In genomic region chr15:82551646-82552247, GRCh38 we compare ENCODE assay signal across 2 cellular contexts.
TF ChIP-seq lines count a peak whose summit lies in the region.

No MANE protein-coding gene starts in this region.

TF ChIP-seq in GM12878, 131 proteins besides CTCF, POLR2A, EP300 and RAD21:
- peak in 1 of 2 experiments; percentile 22; a peak in 1 of 3 replicates for TF ChIP-seq EGR1 (IDR thresholded peaks at IDR 0.05; ENCODE audit: borderline replicate concordance in 1 of 2, low read depth in 2 of 2, low read length in 2 of 2)
- peak; percentile 62; the same call in 1 of the 2 replicates for TF ChIP-seq FOXM1 (IDR thresholded peaks at IDR 0.05; ENCODE audit: low read depth, low read length)
- peak; percentile 44; the same call in 1 of the 2 replicates for TF ChIP-seq NR2F1 (conservative IDR thresholded peaks at IDR 0.05)
- TF ChIP-seq BHLHE40 (IDR thresholded peaks at IDR 0.05; ENCODE audit: borderline replicate concordance in 1 of 2, low read depth in 2 of 2, low read length in 1 of 2): no peak
- no peak for TF ChIP-seq ATF3 (IDR thresholded peaks at IDR 0.05; ENCODE audit: borderline replicate concordance, extremely low read depth, low read depth, low read length)
- TF ChIP-seq MEF2A (IDR thresholded peaks at IDR 0.05; ENCODE audit: insufficient read depth, low read depth, low read length): peak; percentile 70
- no peak for TF ChIP-seq ASH2L (IDR thresholded peaks at IDR 0.05; ENCODE audit: borderline replicate concordance, low read depth)
- peak; percentile 58; the same call in 1 of the 2 replicates for TF ChIP-seq IKZF1 (conservative IDR thresholded peaks at IDR 0.05)
- no peak for TF ChIP-seq RBBP5 (conservative IDR thresholded peaks at IDR 0.05)
- peak; percentile 58 for TF ChIP-seq SPI1 (IDR thresholded peaks at IDR 0.05; ENCODE audit: borderline replicate concordance, insufficient read depth, low read depth, low read length)
- TF ChIP-seq IRF5 (IDR thresholded peaks at IDR 0.05; ENCODE audit: borderline replicate concordance): no peak
- TF ChIP-seq TCF12 (IDR thresholded peaks at IDR 0.05; ENCODE audit: low read depth, low read length): 0 out of 2 replicates have a peak, but pooled peaks have one; percentile 48
- 0 out of 2 replicates have a peak, but pooled peaks have one; percentile 48 for TF ChIP-seq TCF3 (IDR thresholded peaks at IDR 0.05; ENCODE audit: borderline replicate concordance, insufficient read depth, low read depth, low read length)
- peak; percentile 80 for TF ChIP-seq RUNX3 (IDR thresholded peaks at IDR 0.05; ENCODE audit: low read length)
- no peak for TF ChIP-seq E2F4 (IDR thresholded peaks at IDR 0.05; ENCODE audit: low read depth, low read length)
- peak; percentile 73 for TF ChIP-seq EED (IDR thresholded peaks at IDR 0.05; ENCODE audit: low read depth)
- peak in 1 of 2 experiments; percentile 18; a peak in 2 of 4 replicates for TF ChIP-seq IKZF2 (IDR thresholded peaks at IDR 0.05)
- 0 out of 2 replicates have a peak, but pooled peaks have one; percentile 15 for TF ChIP-seq CREM (IDR thresholded peaks at IDR 0.05; ENCODE audit: low read depth)
- TF ChIP-seq WRNIP1 (IDR thresholded peaks at IDR 0.05; ENCODE audit: borderline replicate concordance, low read depth, low read length): no peak
- peak; percentile 72 for TF ChIP-seq NFIC (IDR thresholded peaks at IDR 0.05; ENCODE audit: low read depth, low read length)
- TF ChIP-seq FOXK2 (IDR thresholded peaks at IDR 0.05): no peak

TF ChIP-seq in WTC11, 78 proteins besides CTCF, POLR2A, EP300 and RAD21:
- TF ChIP-seq FOXP1 (CRISPR knock-in tag; IDR thresholded peaks at IDR 0.05; ENCODE audit: borderline replicate concordance): no peak
- no peak for TF ChIP-seq MXD4 (CRISPR knock-in tag; IDR thresholded peaks at IDR 0.05; ENCODE audit: borderline replicate concordance)
- no peak for TF ChIP-seq KAT7 (CRISPR knock-in tag; IDR thresholded peaks at IDR 0.05; ENCODE audit: borderline replicate concordance)
- no peak for TF ChIP-seq OVOL2 (CRISPR knock-in tag; IDR thresholded peaks at IDR 0.05; ENCODE audit: borderline replicate concordance)
- TF ChIP-seq E2F1 (CRISPR knock-in tag; IDR thresholded peaks at IDR 0.05): no peak
- TF ChIP-seq ZNF423 (CRISPR knock-in tag; IDR thresholded peaks at IDR 0.05): no peak
- no peak for TF ChIP-seq GTF2I (CRISPR knock-in tag; conservative IDR thresholded peaks at IDR 0.05)
- TF ChIP-seq CBFB (CRISPR knock-in tag; IDR thresholded peaks at IDR 0.05; ENCODE audit: low read depth): no peak
- TF ChIP-seq USF2 (CRISPR knock-in tag; IDR thresholded peaks at IDR 0.05): no peak
- TF ChIP-seq CREM (CRISPR knock-in tag; IDR thresholded peaks at IDR 0.05): no peak
- TF ChIP-seq AR (CRISPR knock-in tag; IDR thresholded peaks at IDR 0.05): no peak
- TF ChIP-seq ATF2 (CRISPR knock-in tag; IDR thresholded peaks at IDR 0.05; ENCODE audit: borderline replicate concordance, low read depth): no peak
- no peak for TF ChIP-seq ZNF263 (CRISPR knock-in tag; IDR thresholded peaks at IDR 0.05; ENCODE audit: low read depth)
- TF ChIP-seq ARID4B (CRISPR knock-in tag; IDR thresholded peaks at IDR 0.05; ENCODE audit: borderline replicate concordance): no peak
- TF ChIP-seq MAX (CRISPR knock-in tag; IDR thresholded peaks at IDR 0.05): no peak
- TF ChIP-seq ZNF425 (CRISPR knock-in tag; conservative IDR thresholded peaks at IDR 0.05): no peak
- TF ChIP-seq MYBL2 (CRISPR knock-in tag; IDR thresholded peaks at IDR 0.05): no peak
- no peak for TF ChIP-seq JAZF1 (CRISPR knock-in tag; IDR thresholded peaks at IDR 0.05)
- TF ChIP-seq NFYB (CRISPR knock-in tag; conservative IDR thresholded peaks at IDR 0.05; ENCODE audit: low read depth): no peak
